25 cellular contexts compared by ENCODE assay signal in genomic region chr15:59702351-59702750, GRCh38.
"Had no signal": no experiment of that assay in that cellular context is flagged by ENCODE, and none has a peak within 500 bp of the region (broad histone marks: within the 10 kb centered on the region; RNA-seq: fewer than 3 reads in every experiment).

No MANE protein-coding gene starts in this region.

- H3K36me3 ChIP-seq: gastroesophageal sphincter, heart left ventricle, ovary, sigmoid colon, stomach, thyroid gland, vagina had no signal

- H3K9me3 ChIP-seq: ovary, psoas muscle, sigmoid colon, thyroid gland, vagina had no signal

- FAIRE-seq: endometrium, kidney had no signal

- H3K79me2 ChIP-seq: hepatocyte had no signal

- H3K27me3 ChIP-seq: hepatocyte, ovary, stomach, thyroid gland, vagina had no signal

- ATAC-seq: gastroesophageal sphincter; heart left ventricle; left lobe of liver; natural killer cell; psoas muscle; right cardiac atrium; stimulated activated effector memory CD8-positive, alpha-beta T cell treated with anti-CD3 and anti-CD28 coated beads, Interleukin-12 subunit alpha, Interleukin-12 subunit beta, amount 100 ng/mL, for 72 hours had no signal

- H2AFZ ChIP-seq: hepatocyte had no signal

- H3K4me3 ChIP-seq: gastroesophageal sphincter, heart left ventricle, hepatocyte, lung, ovary, psoas muscle, sigmoid colon, stomach, thyroid gland, vagina had no signal

- H3K4me2 ChIP-seq: hepatocyte had no signal

- DNase-seq: dermis blood vessel endothelial cell; effector memory CD4-positive, alpha-beta T cell; foreskin fibroblast; heart left ventricle; kidney; natural killer cell; occipital lobe; ovary; posterior cingulate gyrus; psoas muscle; right cardiac atrium; sigmoid colon; stimulated activated CD4-positive, alpha-beta T cell treated with anti-CD3 and anti-CD28 coated beads, Interleukin-2, amount 100 ng/mL, for 24 hours; stimulated activated CD4-positive, alpha-beta T cell treated with anti-CD3 and anti-CD28 coated beads, Interleukin-4, amount 100 ng/mL, for 24 hours; stimulated activated naive CD4-positive, alpha-beta T cell treated with Interleukin-2 at 50 U/mL for 16 hours; stomach; thyroid gland; trophoblast cell had no signal

- H3K27ac ChIP-seq: gastroesophageal sphincter, heart left ventricle, hepatocyte, ovary, psoas muscle, sigmoid colon, stomach, thyroid gland, vagina had no signal

- H3K4me1 ChIP-seq: gastroesophageal sphincter, heart left ventricle, sigmoid colon, stomach, thyroid gland, vagina had no signal
